Comparison of ENCODE assay signal across 9 cellular contexts in the genomic region with DNA sequence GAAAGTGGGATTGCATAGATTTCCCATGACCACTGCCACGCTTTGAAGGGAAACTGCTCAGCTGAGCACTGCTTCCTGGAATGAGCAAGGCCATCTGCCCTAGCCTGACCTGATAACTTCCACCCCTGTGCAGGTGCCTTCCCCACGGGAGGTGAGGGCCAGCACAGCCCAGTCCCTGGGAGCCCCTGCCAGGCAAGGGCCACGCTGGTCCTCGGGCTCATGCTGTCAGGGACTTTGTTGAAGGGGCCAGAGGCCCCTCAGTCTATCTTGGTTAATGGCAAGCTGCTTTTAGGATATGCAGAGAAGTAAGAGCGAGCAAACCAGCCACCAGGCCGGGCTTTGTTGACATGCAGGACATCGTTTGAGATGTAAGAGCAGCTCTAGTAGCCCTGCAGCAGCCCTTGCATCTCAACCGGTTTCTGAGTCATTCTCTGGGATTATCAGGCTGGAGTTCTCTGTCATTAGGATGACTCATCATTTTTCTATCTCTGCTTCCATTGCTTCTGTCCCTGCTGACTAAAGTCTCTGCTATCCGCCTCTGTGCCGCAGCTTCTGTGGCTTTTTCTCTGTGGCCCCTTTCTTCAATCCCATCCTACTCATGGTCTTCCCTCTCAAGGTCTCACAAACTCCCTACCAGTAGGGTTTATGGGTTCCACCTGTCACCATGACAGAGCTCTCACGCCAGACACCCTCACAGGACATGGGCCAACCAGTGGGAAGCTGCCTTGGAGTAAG. TPM values are rescaled to one million over a fixed set of nuclear protein-coding genes. Genes with fewer than 3 reads are reported as not detected.
DNase-seq lines count a peak whose midpoint lies in the region; ATAC-seq and TF ChIP-seq lines count a peak whose summit lies in the region.
"Had no signal": no experiment of that assay in that cellular context is flagged by ENCODE, and none has a peak within 500 bp of the region (broad histone marks: within the 10 kb centered on the region; RNA-seq: fewer than 3 reads in every experiment).

No MANE protein-coding gene starts in this region.

- H3K4me1 ChIP-seq in SJSA1 (replicated peaks) (peaks cover 12% of the 10 kb centered on the region), fibroblast of lung (ENCODE audit: control insufficient read depth, extremely low read depth, insufficient read depth, low read length) (no peaks in the 10 kb centered on the region)

- H3K27me3 ChIP-seq in H7 (ENCODE audit: control insufficient read depth, insufficient read depth, low read length) (no peaks in the 10 kb centered on the region), SJSA1 (replicated peaks) (0 out of 2 replicates have a peak, but pooled peaks cover 2% of the 10 kb centered on the region), fibroblast of lung (ENCODE audit: control insufficient read depth, insufficient read depth, low read length) (no peaks in the 10 kb centered on the region)

- no peak overlapping the region for H3K4me2 ChIP-seq in fibroblast of lung (ENCODE audit: extremely low read depth, insufficient read depth, low read length)

- no peak for TF ChIP-seq CTCF in fibroblast of lung (conservative IDR thresholded peaks at IDR 0.05 in 1 of 2, IDR thresholded peaks at IDR 0.05 in 1 of 2; ENCODE audit: low read depth in 1 of 2, low read length in 2 of 2)

- no peaks in the 10 kb centered on the region for H3K36me3 ChIP-seq in H7 (replicated peaks; ENCODE audit: control insufficient read depth, insufficient read depth, low read length)
- H3K36me3 ChIP-seq in SJSA1: no peaks in the 10 kb centered on the region
- H3K36me3 ChIP-seq in fibroblast of lung (ENCODE audit: control insufficient read depth, insufficient read depth, low read length): no peaks in the 10 kb centered on the region
- H3K36me3 ChIP-seq: thoracic aorta had no signal

- H3K9me3 ChIP-seq in SJSA1 (replicated peaks) (no peaks in the 10 kb centered on the region), fibroblast of lung (ENCODE audit: control insufficient read depth, insufficient read depth, low read depth, low read length) (no peaks in the 10 kb centered on the region)
- H3K9me3 ChIP-seq: thoracic aorta had no signal

- H2AFZ ChIP-seq in fibroblast of lung (ENCODE audit: low read length): no peak overlapping the region

- no peak overlapping the region for H3K4me3 ChIP-seq in H7 (ENCODE audit: insufficient read depth, low read depth, low read length)
- H3K4me3 ChIP-seq in SJSA1: no peak overlapping the region
- H3K4me3 ChIP-seq in fibroblast of lung (replicated peaks in 1 of 4; ENCODE audit: control extremely low read depth in 1 of 4, insufficient read depth in 1 of 4, low read depth in 3 of 4, low read length in 4 of 4): no peak overlapping the region
- no peak overlapping the region for H3K4me3 ChIP-seq in skeletal muscle cell (ENCODE audit: low read depth, low read length)
- H3K4me3 ChIP-seq: thoracic aorta had no signal

- no peak for ATAC-seq in stimulated activated naive CD8-positive, alpha-beta T cell treated with anti-CD3 and anti-CD28 coated beads, Interleukin-15, Interleukin-2, amounts not matched to agents 100 U/mL and 50 U/mL, for 24 hours

- H3K79me2 ChIP-seq in fibroblast of lung (ENCODE audit: control insufficient read depth, insufficient read depth, low read length): no peaks in the 10 kb centered on the region

- H3K27ac ChIP-seq in SJSA1 (no peak overlapping the region), fibroblast of lung (ENCODE audit: insufficient read depth, low read length) (no peak overlapping the region)
- H3K27ac ChIP-seq: thoracic aorta had no signal

- H4K20me1 ChIP-seq in fibroblast of lung (ENCODE audit: control insufficient read depth, extremely low read depth, insufficient read depth, low read length): no peaks in the 10 kb centered on the region

- H3K9ac ChIP-seq in fibroblast of lung (ENCODE audit: insufficient read depth, low read length): no peak overlapping the region

- DNase-seq in H7: peak; percentile 41
- peak; percentile 70 to 72 for DNase-seq in SJSA1 (ENCODE audit: low read depth in 1 of 2, low spot score in 2 of 2)
- peak; percentile 86 to 94 for DNase-seq in fibroblast of lung (ENCODE audit: low read depth in 2 of 2)
- DNase-seq in skeletal muscle cell (ENCODE audit: low read depth): peak; percentile 68
- no peak for DNase-seq in stimulated activated CD4-positive, alpha-beta T cell treated with anti-CD3 and anti-CD28 coated beads, Interleukin-4, amount 100 ng/mL, for 1 hour
- no peak for DNase-seq in NCI-H2227 (lab: John Stamatoyannopoulos, UW; ENCODE audit: unreplicated experiment)
- no peak for DNase-seq in stimulated activated naive CD8-positive, alpha-beta T cell treated with anti-CD3 and anti-CD28 coated beads, Interleukin-15, Interleukin-2, amounts not matched to agents 100 U/mL and 50 U/mL, for 24 hours
- DNase-seq: naive B cell had no signal

RNA-seq across cellular contexts. Expression of gene IQGAP2, which starts 30.6 kb away (rescaled TPM):
- 36.8 and 80.7 TPM in 2 replicates for total RNA-seq in H7 (2014; rRNA removed; shearing (Covaris generic))
- 0.37 TPM in 1 of 2 replicates, not detected in the other for total RNA-seq in SJSA1 (2014; rRNA removed; shearing (Covaris generic))
- total RNA-seq in fibroblast of lung: 7.9 and 8.5 TPM in 2 replicates
- 5.1 and 7.0 TPM in 2 replicates for polyA plus RNA-seq in fibroblast of lung
- polyA plus RNA-seq in fibroblast of lung (2012): 3.8 and 4.9 TPM in 2 replicates
- not detected in 2 replicates for polyA minus RNA-seq in fibroblast of lung (ENCODE audit: low replicate concordance)

Comparison
In these comparisons a context has a peak if more than half of its experiments do, and no peak if none do; other contexts are left out.
1. DNase-seq: peak in H7 (single experiment), SJSA1 (2 of 2), fibroblast of lung (2 of 2) and skeletal muscle cell (single experiment); none in stimulated activated CD4-positive, alpha-beta T cell treated with anti-CD3 and anti-CD28 coated beads, Interleukin-4, amount 100 ng/mL, for 1 hour (single experiment), NCI-H2227 (single experiment) and stimulated activated naive CD8-positive, alpha-beta T cell treated with anti-CD3 and anti-CD28 coated beads, Interleukin-15, Interleukin-2, amounts not matched to agents 100 U/mL and 50 U/mL, for 24 hours (single experiment).